Comparison of ENCODE assay signal across 8 cellular contexts in genomic region chr15:28783466-28783865, GRCh38.
"Had no signal": no experiment of that assay in that cellular context is flagged by ENCODE, and none has a peak within 500 bp of the region (broad histone marks: within the 10 kb centered on the region; RNA-seq: fewer than 3 reads in every experiment).

No MANE protein-coding gene starts in this region.

- DNase-seq: GDM1, GF-D8 had no signal

- ATAC-seq: GM12878 had no signal

- FAIRE-seq: G401.6, GM12878, GM12891, GM12892, GM18507, GM19239 had no signal

- H3K4me3 ChIP-seq: GM12878 had no signal
